Comparison of ENCODE assay signal across 1 cellular context in the genomic region with DNA sequence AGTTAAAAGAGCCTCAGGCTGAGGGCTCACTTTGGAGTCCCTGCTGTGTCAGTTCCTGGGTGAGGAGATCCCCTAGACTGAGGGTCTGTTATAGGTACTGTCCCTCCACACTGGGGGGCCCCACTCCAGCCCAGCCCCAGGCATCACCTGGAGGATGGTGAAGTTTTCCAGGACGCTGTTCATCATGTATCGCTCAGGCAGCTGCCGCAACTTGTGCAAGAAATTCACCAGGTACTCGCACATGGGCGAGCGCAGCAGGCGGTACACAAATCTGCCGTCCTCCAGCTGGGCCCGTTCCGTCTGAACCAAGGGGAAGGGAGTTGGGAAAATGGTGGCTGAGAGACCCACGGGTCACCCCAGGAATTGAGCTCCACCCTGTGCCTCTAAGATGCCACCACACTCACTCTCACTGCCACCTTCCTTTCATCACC.
TF ChIP-seq lines count a peak whose summit lies in the region.

No MANE protein-coding gene starts in this region.

TF ChIP-seq in GM12878, 131 proteins besides CTCF, POLR2A, EP300 and RAD21:
- TF ChIP-seq ZNF274 (IDR thresholded peaks at IDR 0.05; ENCODE audit: insufficient read depth, insufficient read length) (no peak), SIN3A (IDR thresholded peaks at IDR 0.05; ENCODE audit: low read depth, low read length) (no peak), BCL3 (IDR thresholded peaks at IDR 0.05; ENCODE audit: borderline replicate concordance, insufficient read depth, low read depth, low read length, poor library complexity, severe bottlenecking) (peak; percentile 44), SMC3 (IDR thresholded peaks at IDR 0.05; ENCODE audit: borderline replicate concordance, low read length) (no peak), TARDBP (IDR thresholded peaks at IDR 0.05; ENCODE audit: borderline replicate concordance) (no peak), KDM1A (IDR thresholded peaks at IDR 0.05; ENCODE audit: borderline replicate concordance) (no peak), FOXM1 (IDR thresholded peaks at IDR 0.05; ENCODE audit: low read depth, low read length) (no peak)
